In the genomic region with DNA sequence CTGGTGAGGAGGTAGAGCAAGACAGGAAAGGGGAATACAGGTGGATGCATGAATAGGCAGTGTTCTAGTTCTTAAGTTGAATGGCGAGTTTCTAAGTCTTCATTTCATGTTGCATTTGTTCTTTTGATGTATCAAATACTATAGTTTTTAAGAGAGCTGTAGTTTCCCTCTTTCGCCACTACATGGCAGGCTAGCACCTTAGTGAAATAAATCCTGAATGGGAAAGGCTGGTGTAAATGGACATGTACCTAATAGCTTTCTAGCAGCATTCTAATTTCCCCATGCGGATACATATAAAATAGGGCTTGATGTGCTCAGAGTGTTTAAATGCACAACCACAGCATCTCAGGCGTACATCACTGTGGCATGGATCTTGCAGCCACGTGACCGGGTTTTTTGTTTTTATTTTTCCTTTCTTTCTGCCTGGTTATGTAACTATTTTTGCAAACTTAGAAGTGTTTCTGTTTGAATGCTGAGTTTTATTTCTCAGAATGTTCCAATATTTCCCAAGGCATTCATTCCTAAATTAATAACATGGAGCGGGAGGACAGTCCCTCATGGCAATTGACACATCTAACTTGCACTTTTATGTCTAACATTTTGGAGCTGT, we compare ENCODE assay signal across 8 cellular contexts. TPM values are rescaled to one million over a fixed set of nuclear protein-coding genes. Genes with fewer than 3 reads are reported as not detected.
DNase-seq lines count a peak whose midpoint lies in the region; ATAC-seq, FAIRE-seq and TF ChIP-seq lines count a peak whose summit lies in the region.

No MANE protein-coding gene starts in this region.

- peak; percentile 85 for TF ChIP-seq CTCF in BJ (IDR thresholded peaks at IDR 0.05; ENCODE audit: insufficient read depth, low read depth, low read length)

- FAIRE-seq in TTC549 (lab: Jason Lieb, UNC) = peak; percentile 93

- no peaks in the 10 kb centered on the region for H3K27me3 ChIP-seq in BJ (ENCODE audit: control insufficient read depth, insufficient read depth, low read length)

- no peaks in the 10 kb centered on the region for H3K9me3 Mint-ChIP-seq in naive thymus-derived CD8-positive, alpha-beta T cell
- no peaks in the 10 kb centered on the region for H3K9me3 Mint-ChIP-seq in stimulated activated memory B cell treated with anti-CD40 and anti-IgM and Interleukin-4, amounts not matched to agents 10 μg/mL and 1 μg/mL and 100 μg/mL, for 72 hours

- no peaks in the 10 kb centered on the region for H3K36me3 Mint-ChIP-seq in naive thymus-derived CD8-positive, alpha-beta T cell
- H3K36me3 Mint-ChIP-seq in stimulated activated memory B cell treated with anti-CD40 and anti-IgM and Interleukin-4, amounts not matched to agents 10 μg/mL and 1 μg/mL and 100 μg/mL, for 72 hours = no peaks in the 10 kb centered on the region

- no peaks in the 10 kb centered on the region for H3K36me3 ChIP-seq in BJ (ENCODE audit: control insufficient read depth, insufficient read depth, low read length)

- ATAC-seq in GM18867 (IDR thresholded peaks at IDR 0.05; ENCODE audit: unreplicated experiment) (peak; percentile 53), esophagus mucosa (peak; percentile 63), HG03565 (IDR thresholded peaks at IDR 0.05; ENCODE audit: unreplicated experiment) (no peak)
- ATAC-seq in naive thymus-derived CD8-positive, alpha-beta T cell = peak; percentile 57 to 76
- ATAC-seq in stimulated activated memory B cell treated with anti-CD40 and anti-IgM and Interleukin-4, amounts not matched to agents 10 μg/mL and 1 μg/mL and 100 μg/mL, for 72 hours = no peak

- DNase-seq in BJ (ENCODE audit: low read depth) (no peak), NCI-H2171 treated with DMSO at 0.1 percent for 48 hours (lab: John Stamatoyannopoulos, UW) (peak; percentile 84)
- peak in 7 of 10 donors; percentile 38 to 73 (median 52) for DNase-seq in naive thymus-derived CD8-positive, alpha-beta T cell

- H3K4me3 Mint-ChIP-seq in naive thymus-derived CD8-positive, alpha-beta T cell = no peak overlapping the region
- H3K4me3 Mint-ChIP-seq in stimulated activated memory B cell treated with anti-CD40 and anti-IgM and Interleukin-4, amounts not matched to agents 10 μg/mL and 1 μg/mL and 100 μg/mL, for 72 hours = no peak overlapping the region

- H3K27me3 Mint-ChIP-seq in naive thymus-derived CD8-positive, alpha-beta T cell = peaks cover 0 to 7% (median 2%) of the 10 kb centered on the region in 5 donors
- H3K27me3 Mint-ChIP-seq in stimulated activated memory B cell treated with anti-CD40 and anti-IgM and Interleukin-4, amounts not matched to agents 10 μg/mL and 1 μg/mL and 100 μg/mL, for 72 hours = peaks cover 31% of the 10 kb centered on the region

- CTCF ChIA-PET in BJ (lab: Yijun Ruan, JAX) = interaction anchor here (0.6 to 4.7 kb wide), 37 partner anchors 8 to 672 kb away, joined by 3 to 89 read pairs (median 4); a partner anchor contains a TSS

- POLR2A ChIA-PET in BJ (lab: Charles Lee) = interaction anchor here (0.5 kb wide), 1 partner anchor 72 kb away, joined by 3 read pairs; no protein-coding TSS in a partner anchor
- POLR2A ChIA-PET in naive thymus-derived CD8-positive, alpha-beta T cell (lab: Charles Lee) = interaction anchor here (0.7 to 1.9 kb wide), 4 partner anchors 25 to 53 kb away, joined by 3 to 11 read pairs (median 6); a partner anchor contains a TSS

- H3K27ac Mint-ChIP-seq in naive thymus-derived CD8-positive, alpha-beta T cell = no peak overlapping the region
- no peak overlapping the region for H3K27ac Mint-ChIP-seq in stimulated activated memory B cell treated with anti-CD40 and anti-IgM and Interleukin-4, amounts not matched to agents 10 μg/mL and 1 μg/mL and 100 μg/mL, for 72 hours

- H3K4me1 Mint-ChIP-seq in naive thymus-derived CD8-positive, alpha-beta T cell = peaks cover 0 to 7% (median 3%) of the 10 kb centered on the region in 4 donors
- H3K4me1 Mint-ChIP-seq in stimulated activated memory B cell treated with anti-CD40 and anti-IgM and Interleukin-4, amounts not matched to agents 10 μg/mL and 1 μg/mL and 100 μg/mL, for 72 hours = peaks cover 6% of the 10 kb centered on the region

- no peak overlapping the region for H3K4me3 ChIP-seq in BJ (ENCODE audit: low read depth, low read length)

RNA-seq across cellular contexts. Expression of a gene that starts 23.5 kb away (rescaled TPM):
- 22.1 and 25.4 TPM in 2 replicates for polyA plus RNA-seq in BJ (2011; rRNA removed)
- 25.1 and 27.1 TPM in 2 replicates for polyA minus RNA-seq in BJ (2011; rRNA and poly(A)+ RNA removed)
- total RNA-seq in esophagus mucosa = 18.5 TPM
- 10 to 100 TPM; 18.5 to 22.3 TPM for total RNA-seq in naive thymus-derived CD8-positive, alpha-beta T cell
- 1 to 10 TPM; 2.4 to 4.1 (median 3.3) TPM for polyA plus RNA-seq in naive thymus-derived CD8-positive, alpha-beta T cell

RNA-seq across cellular contexts. Expression of a gene that starts 24.5 kb away (rescaled TPM):
- polyA plus RNA-seq in BJ (2011; rRNA removed) = 58.3 and 78.4 TPM in 2 replicates
- 126 and 127 TPM in 2 replicates for polyA minus RNA-seq in BJ (2011; rRNA and poly(A)+ RNA removed)
- 46.8 TPM for total RNA-seq in esophagus mucosa
- total RNA-seq in naive thymus-derived CD8-positive, alpha-beta T cell = 10 to 100 TPM; 61.1 to 66.5 TPM
- polyA plus RNA-seq in naive thymus-derived CD8-positive, alpha-beta T cell = 10 to 100 TPM; 13.4 to 15.7 (median 14.6) TPM

RNA-seq across cellular contexts. Expression of a gene that starts 47.9 kb away (rescaled TPM):
- 0.47 and 1.2 TPM in 2 replicates for polyA plus RNA-seq in BJ (2011; rRNA removed)
- polyA minus RNA-seq in BJ (2011; rRNA and poly(A)+ RNA removed) = 0.31 and 0.33 TPM in 2 replicates
- 2.9 TPM for total RNA-seq in esophagus mucosa
- 1 to 10 TPM; 4.1 to 4.7 TPM for total RNA-seq in naive thymus-derived CD8-positive, alpha-beta T cell
- polyA plus RNA-seq in naive thymus-derived CD8-positive, alpha-beta T cell = under 1 TPM in 1 of 3 donors, not detected in 2; 0.65 TPM

Comparison
In these comparisons a context has a peak if more than half of its experiments do, and no peak if none do; other contexts are left out.
1. ATAC-seq: peak in GM18867 (single experiment), esophagus mucosa (single experiment) and naive thymus-derived CD8-positive, alpha-beta T cell (2 of 2); none in stimulated activated memory B cell treated with anti-CD40 and anti-IgM and Interleukin-4, amounts not matched to agents 10 μg/mL and 1 μg/mL and 100 μg/mL, for 72 hours (single experiment) and HG03565 (single experiment).